8 cellular contexts compared by ENCODE assay signal in the genomic region with DNA sequence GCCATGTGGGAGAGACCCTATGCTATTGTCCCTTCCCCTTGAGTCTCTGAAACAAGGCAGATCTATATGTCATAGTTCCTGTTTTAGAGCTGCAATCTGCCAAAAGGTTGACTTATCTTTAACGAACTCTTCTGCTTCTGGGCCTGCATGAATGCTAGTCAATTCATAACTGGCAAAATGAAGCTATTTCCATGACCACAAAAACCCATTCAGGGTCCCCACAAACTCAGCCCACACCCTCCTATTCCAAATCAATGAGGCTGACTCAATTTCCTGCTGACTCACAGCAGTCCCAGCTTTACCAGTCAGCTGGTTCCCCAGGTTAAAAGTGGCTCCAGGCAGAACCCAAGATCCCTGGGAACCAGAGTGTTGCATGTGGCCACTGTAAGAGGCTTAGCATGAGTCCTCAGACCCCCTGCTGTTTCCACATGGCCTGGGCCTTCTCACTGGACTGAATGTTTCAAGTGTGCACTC. TPM values are rescaled to one million over a fixed set of nuclear protein-coding genes. Genes with fewer than 3 reads are reported as not detected.
A peak's percentile ranks its signal among the peaks of the same experiment; 100 is the strongest.
DNase-seq lines count a peak whose midpoint lies in the region; ATAC-seq and TF ChIP-seq lines count a peak whose summit lies in the region.

No MANE protein-coding gene starts in this region.

- H3K27me3 ChIP-seq in cardiac muscle cell (no peaks in the 10 kb centered on the region), heart right ventricle (no peaks in the 10 kb centered on the region), SK-N-SH (ENCODE audit: insufficient read depth) (no peaks in the 10 kb centered on the region), esophagus squamous epithelium (no peaks in the 10 kb centered on the region)

- CTCF ChIA-PET in SK-N-SH (lab: Yijun Ruan, JAX), result no interaction called here

- H3K4me2 ChIP-seq in SK-N-SH, result peak overlapping the region; percentile 35; the same call in 1 of the 2 replicates

- no peak for TF ChIP-seq RAD21 in SK-N-SH (IDR thresholded peaks at IDR 0.05; ENCODE audit: low read length)

- peaks cover 15% of the 10 kb centered on the region for H3F3A ChIP-seq in SK-N-SH (replicated peaks; ENCODE audit: insufficient read depth)

- peak; percentile 4 to 52 for DNase-seq in cardiac muscle cell (ENCODE audit: low read depth in 1 of 2, low spot score in 1 of 2)
- DNase-seq in heart right ventricle, result no peak
- DNase-seq in SK-N-SH, result no peak
- DNase-seq in omental fat pad (ENCODE audit: low spot score), result no peak
- no peak for DNase-seq in esophagus squamous epithelium (lab: John Stamatoyannopoulos, UW)
- no peak for DNase-seq in activated gamma-delta T cell treated with Interleukin-2 at 50 U/mL for 16 hours
- DNase-seq in NCI-H345 treated with DMSO at 0.1 percent for 48 hours (lab: John Stamatoyannopoulos, UW; ENCODE audit: unreplicated experiment), result no peak

- H3K4me3 ChIP-seq in cardiac muscle cell (no peak overlapping the region), heart right ventricle (no peak overlapping the region), SK-N-SH (ENCODE audit: low read depth in 2 of 2, low read length in 1 of 2) (no peak overlapping the region), esophagus squamous epithelium (no peak overlapping the region)

- no peaks in the 10 kb centered on the region for H4K20me1 ChIP-seq in SK-N-SH (ENCODE audit: insufficient read depth)

- H3K79me2 ChIP-seq in SK-N-SH (ENCODE audit: insufficient read depth), result no peaks in the 10 kb centered on the region

- TF ChIP-seq CTCF in cardiac muscle cell (IDR thresholded peaks at IDR 0.05; ENCODE audit: low read depth, low read length) (no peak), heart right ventricle (IDR thresholded peaks at IDR 0.05) (no peak), SK-N-SH (IDR thresholded peaks at IDR 0.05) (no peak), omental fat pad (IDR thresholded peaks at IDR 0.05) (no peak), esophagus squamous epithelium (IDR thresholded peaks at IDR 0.05) (no peak)

- WGBS in heart right ventricle, 2 donors, result 54 to 57% methylated on average over 1 of the region's 1 CpG
- WGBS in SK-N-SH (ENCODE audit: low lambda C conversion rate), result 8% methylated on average over 1 of the region's 1 CpG
- WGBS in esophagus squamous epithelium, 2 donors, result 11 to 33% methylated on average over 1 of the region's 1 CpG

- no peaks in the 10 kb centered on the region for H3K9me3 ChIP-seq in cardiac muscle cell (ENCODE audit: low read depth)
- peaks cover 0 to 7% (median 0%) of the 10 kb centered on the region in 11 donors for H3K9me3 ChIP-seq in heart right ventricle
- no peaks in the 10 kb centered on the region for H3K9me3 ChIP-seq in SK-N-SH
- no peaks in the 10 kb centered on the region for H3K9me3 ChIP-seq in esophagus squamous epithelium

- no peaks in the 10 kb centered on the region for H3K9me2 ChIP-seq in SK-N-SH

- H3K9ac ChIP-seq in SK-N-SH, result peak overlapping the region; percentile 42; the same call in 1 of the 2 replicates

- ATAC-seq in heart right ventricle (no peak), HG03066 (IDR thresholded peaks at IDR 0.05; ENCODE audit: low read depth, unreplicated experiment) (peak; percentile 67), omental fat pad (ENCODE audit: low FRiP score) (peak; percentile 54)

- POLR2A ChIA-PET in SK-N-SH (lab: Yijun Ruan, JAX), result no interaction called here

- no peak overlapping the region for H3K27ac ChIP-seq in cardiac muscle cell
- H3K27ac ChIP-seq in heart right ventricle, result no peak overlapping the region
- peak overlapping the region in 1 of 2 experiments; percentile 94; a peak in 2 of 4 replicates for H3K27ac ChIP-seq in SK-N-SH (ENCODE audit: low read depth in 2 of 2, low read length in 1 of 2)
- peak overlapping the region in 1 of 4 donors; percentile 17 for H3K27ac ChIP-seq in esophagus squamous epithelium

- intact Hi-C loops in heart right ventricle (cut with DNase I) (no loop called here), esophagus squamous epithelium (cut with DNase I) (no loop called here)

- H3K4me1 ChIP-seq in cardiac muscle cell (ENCODE audit: low read depth) (peaks cover 4% of the 10 kb centered on the region), heart right ventricle (peaks cover 0 to 10% (median 0%) of the 10 kb centered on the region in 9 donors), SK-N-SH (ENCODE audit: control insufficient read depth in 1 of 2, insufficient read depth in 2 of 2, low read depth in 1 of 2, low read length in 1 of 2) (peaks cover 0 to 21% of the 10 kb centered on the region in 2 experiments; a peak in 2 of 4 replicates), esophagus squamous epithelium (peaks cover 6 to 21% (median 8%) of the 10 kb centered on the region in 3 donors)

- H2AFZ ChIP-seq in SK-N-SH (ENCODE audit: low read depth), result peak overlapping the region; percentile 58

- no peak for TF ChIP-seq POLR2A in esophagus squamous epithelium (IDR thresholded peaks at IDR 0.05)

- peak in 1 of 2 experiments; percentile 94; a peak in 3 of 4 replicates for TF ChIP-seq EP300 in SK-N-SH (IDR thresholded peaks at IDR 0.05; ENCODE audit: borderline replicate concordance in 1 of 2, low read depth in 1 of 2, low read length in 1 of 2)

- H3K36me3 ChIP-seq in cardiac muscle cell, result no peaks in the 10 kb centered on the region
- H3K36me3 ChIP-seq in heart right ventricle, result no peaks in the 10 kb centered on the region
- H3K36me3 ChIP-seq in SK-N-SH (replicated peaks in 1 of 2; ENCODE audit: control insufficient read depth in 1 of 2, insufficient read depth in 2 of 2, low read length in 1 of 2), result no peaks in the 10 kb centered on the region
- no peaks in the 10 kb centered on the region for H3K36me3 ChIP-seq in esophagus squamous epithelium

TF ChIP-seq in SK-N-SH, 30 proteins besides CTCF, POLR2A, EP300 and RAD21 (continues in another document):
- peak; percentile 77; the same call in 1 of the 2 replicates for TF ChIP-seq FOXM1 (IDR thresholded peaks at IDR 0.05; ENCODE audit: low read depth)
- TF ChIP-seq PBX3 (IDR thresholded peaks at IDR 0.05), result peak; percentile 74
- peak; percentile 46; the same call in 1 of the 2 replicates for TF ChIP-seq RXRA (IDR thresholded peaks at IDR 0.05; ENCODE audit: borderline replicate concordance, low read depth)
- no peak for TF ChIP-seq RFX5 (IDR thresholded peaks at IDR 0.05; ENCODE audit: low read length)
- peak; percentile 93 for TF ChIP-seq FOSL2 (IDR thresholded peaks at IDR 0.05; ENCODE audit: borderline replicate concordance, low read depth)
- peak; percentile 63; the same call in 1 of the 2 replicates for TF ChIP-seq MEF2A (IDR thresholded peaks at IDR 0.05; ENCODE audit: borderline replicate concordance, low read depth)
- no peak for TF ChIP-seq USF2 (IDR thresholded peaks at IDR 0.05; ENCODE audit: borderline replicate concordance, low read depth, low read length)
- no peak for TF ChIP-seq NRF1 (IDR thresholded peaks at IDR 0.05; ENCODE audit: low read depth, low read length)
- TF ChIP-seq GABPA (IDR thresholded peaks at IDR 0.05; ENCODE audit: low read depth), result no peak
- TF ChIP-seq, protein P1, sequence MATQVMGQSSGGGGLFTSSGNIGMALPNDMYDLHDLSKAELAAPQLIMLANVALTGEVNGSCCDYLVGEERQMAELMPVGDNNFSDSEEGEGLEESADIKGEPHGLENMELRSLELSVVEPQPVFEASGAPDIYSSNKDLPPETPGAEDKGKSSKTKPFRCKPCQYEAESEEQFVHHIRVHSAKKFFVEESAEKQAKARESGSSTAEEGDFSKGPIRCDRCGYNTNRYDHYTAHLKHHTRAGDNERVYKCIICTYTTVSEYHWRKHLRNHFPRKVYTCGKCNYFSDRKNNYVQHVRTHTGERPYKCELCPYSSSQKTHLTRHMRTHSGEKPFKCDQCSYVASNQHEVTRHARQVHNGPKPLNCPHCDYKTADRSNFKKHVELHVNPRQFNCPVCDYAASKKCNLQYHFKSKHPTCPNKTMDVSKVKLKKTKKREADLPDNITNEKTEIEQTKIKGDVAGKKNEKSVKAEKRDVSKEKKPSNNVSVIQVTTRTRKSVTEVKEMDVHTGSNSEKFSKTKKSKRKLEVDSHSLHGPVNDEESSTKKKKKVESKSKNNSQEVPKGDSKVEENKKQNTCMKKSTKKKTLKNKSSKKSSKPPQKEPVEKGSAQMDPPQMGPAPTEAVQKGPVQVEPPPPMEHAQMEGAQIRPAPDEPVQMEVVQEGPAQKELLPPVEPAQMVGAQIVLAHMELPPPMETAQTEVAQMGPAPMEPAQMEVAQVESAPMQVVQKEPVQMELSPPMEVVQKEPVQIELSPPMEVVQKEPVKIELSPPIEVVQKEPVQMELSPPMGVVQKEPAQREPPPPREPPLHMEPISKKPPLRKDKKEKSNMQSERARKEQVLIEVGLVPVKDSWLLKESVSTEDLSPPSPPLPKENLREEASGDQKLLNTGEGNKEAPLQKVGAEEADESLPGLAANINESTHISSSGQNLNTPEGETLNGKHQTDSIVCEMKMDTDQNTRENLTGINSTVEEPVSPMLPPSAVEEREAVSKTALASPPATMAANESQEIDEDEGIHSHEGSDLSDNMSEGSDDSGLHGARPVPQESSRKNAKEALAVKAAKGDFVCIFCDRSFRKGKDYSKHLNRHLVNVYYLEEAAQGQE (IDR thresholded peaks at IDR 0.05; ENCODE audit: low read depth, low read length), result no peak

RNA-seq across cellular contexts. Expression of gene SOD3, which starts 25.2 kb away (rescaled TPM):
- total RNA-seq in cardiac muscle cell (23.2 and 31.0 TPM in 2 replicates), heart right ventricle (100 to 1,000 TPM in 2 of 10 donors, 10 to 100 TPM in 8; 30.3 to 118 (median 56.2) TPM), omental fat pad (10 to 100 TPM; 42.3 to 79.5 (median 69.8) TPM), esophagus squamous epithelium (100 to 1,000 TPM in 1 of 4 donors, 10 to 100 TPM in 2, 1 to 10 TPM in 1; 5.0 to 120 (median 25.2) TPM)
- polyA plus RNA-seq in cardiac muscle cell (26.9 and 30.2 TPM in 2 replicates), heart right ventricle (10 to 100 TPM; 15.1 to 31.9 TPM), SK-N-SH (2012; rRNA removed) (12.0 and 21.6 TPM in 2 replicates)
- 12.9 and 23.2 TPM in 2 replicates for polyA plus RNA-seq in SK-N-SH (2012; cell fraction: cytosol; rRNA removed)
- polyA plus RNA-seq in SK-N-SH (2012; cell fraction: nucleus; rRNA removed), result 25.5 and 31.9 TPM in 2 replicates

Comparison
In these comparisons a context has a peak if more than half of its experiments do, and no peak if none do; other contexts are left out.
1. DNase-seq: peak in cardiac muscle cell (2 of 2); none in heart right ventricle (0 of 2), SK-N-SH (single experiment), omental fat pad (single experiment), esophagus squamous epithelium (single experiment), activated gamma-delta T cell treated with Interleukin-2 at 50 U/mL for 16 hours (single experiment) and NCI-H345 treated with DMSO at 0.1 percent for 48 hours (single experiment).
2. ATAC-seq: peak in HG03066 (single experiment) and omental fat pad (single experiment); none in heart right ventricle (0 of 8).